ENCODE assay signal across 8 cellular contexts in genomic region chr17:42520540-42520951, GRCh38. TPM values are rescaled to one million over a fixed set of nuclear protein-coding genes. Genes with fewer than 3 reads are reported as not detected.
DNase-seq lines count a peak whose midpoint lies in the region; ATAC-seq, FAIRE-seq and TF ChIP-seq lines count a peak whose summit lies in the region.

No MANE protein-coding gene starts in this region.

- WGBS in pancreas, 2 donors, result 69 to 72% methylated on average over 9 of the region's 9 CpGs

- H3K27me3 Mint-ChIP-seq in Caco-2 (ENCODE audit: insufficient read depth, unreplicated experiment), result no peaks in the 10 kb centered on the region

- peak overlapping the region in 3 of 4 donors; percentile 77 to 84 (median 80) for H3K27ac ChIP-seq in pancreas

- peak overlapping the region; percentile 45 for H3K4me3 Mint-ChIP-seq in Caco-2 (ENCODE audit: unreplicated experiment)

- H3K4me3 ChIP-seq in Caco-2 (ENCODE audit: low read depth, low read length) (no peak overlapping the region), pancreas (no peak overlapping the region)

- peak overlapping the region; percentile 90 for H3K27ac Mint-ChIP-seq in Caco-2 (ENCODE audit: unreplicated experiment)

- peaks cover 62% of the 10 kb centered on the region for H3K4me1 Mint-ChIP-seq in Caco-2 (ENCODE audit: low read depth, unreplicated experiment)

- CTCF ChIA-PET in Caco-2 (lab: Charles Lee), result interaction anchor here (0.9 to 2.2 kb wide), 5 partner anchors 58 to 243 kb away, joined by 3 to 11 read pairs (median 4); partner anchors contain the start of gene CAVIN1

- H3K27me3 ChIP-seq in Caco-2 (replicated peaks; ENCODE audit: control insufficient read depth, insufficient read depth, low read length) (no peaks in the 10 kb centered on the region), pancreas (no peaks in the 10 kb centered on the region)

- POLR2A ChIA-PET in Caco-2 (lab: Charles Lee), result interaction anchor here (0.6 to 1.4 kb wide), 4 partner anchors 21 to 211 kb away, joined by 3 to 9 read pairs (median 3); partner anchors contain the start of genes CAVIN1 and STAT3

- H3K36me3 ChIP-seq in Caco-2 (ENCODE audit: control insufficient read depth, insufficient read depth, low read length) (peaks cover 1% of the 10 kb centered on the region), pancreas (no peaks in the 10 kb centered on the region)

- TF ChIP-seq CTCF in Caco-2 (IDR thresholded peaks at IDR 0.05; ENCODE audit: insufficient read depth in 1 of 2, low read depth in 1 of 2, low read length in 1 of 2, severe bottlenecking in 1 of 2, unreplicated experiment in 1 of 2) (peak; percentile 44 to 52), pancreas (IDR thresholded peaks at IDR 0.05) (no peak)

- H3K36me3 Mint-ChIP-seq in Caco-2 (ENCODE audit: insufficient read depth, unreplicated experiment), result peaks cover 35% of the 10 kb centered on the region

- no peak for FAIRE-seq in pancreas (lab: Jason Lieb, UNC)

- H3K4me1 ChIP-seq in Caco-2, result peaks cover 64% of the 10 kb centered on the region
- H3K4me1 ChIP-seq in pancreas, result peaks cover 6 to 20% (median 8%) of the 10 kb centered on the region in 3 donors

- H3K9me3 ChIP-seq in Caco-2, result no peaks in the 10 kb centered on the region
- no peaks in the 10 kb centered on the region for H3K9me3 ChIP-seq in pancreas

- H3K9me3 Mint-ChIP-seq in Caco-2 (ENCODE audit: unreplicated experiment), result no peaks in the 10 kb centered on the region

- no peak for ATAC-seq in pancreas

- peak in 1 of 2 experiments; percentile 63 for DNase-seq in Caco-2
- peak; percentile 62 for DNase-seq in NAMALWA (ENCODE audit: low spot score)
- DNase-seq in effector CD8-positive, alpha-beta T cell (lab: John Stamatoyannopoulos, UW), result peak; percentile 26
- no peak for DNase-seq in pancreas
- no peak for DNase-seq in superior temporal gyrus (ENCODE audit: extremely low spot score)
- DNase-seq in NCI-H2171 treated with DMSO at 0.1 percent for 48 hours (lab: John Stamatoyannopoulos, UW), result no peak
- no peak for DNase-seq in GM19240 (ENCODE audit: insufficient read length, low spot score)
- DNase-seq in DMS79 treated with DMSO at 0.1 percent for 48 hours (lab: John Stamatoyannopoulos, UW), result no peak

- intact Hi-C loops in Caco-2 (cut with micrococcal nuclease; ENCODE audit: unreplicated experiment) (no loop called here), pancreas (cut with DNase I) (loop anchor here in 2 of 3 donors (5.0 to 10.0 kb wide), 2 partner anchors 93 to 206 kb away; no protein-coding TSS in a partner anchor)

- BruUV-seq in Caco-2 (replicated peaks; lab: Mats Ljungman, UMichigan), result TSS peak; percentile 18

RNA-seq across cellular contexts. Expression of gene NAGLU, which starts 15.5 kb away (rescaled TPM):
- total RNA-seq in Caco-2 (2022), result 28.7 and 29.2 TPM in 2 replicates
- total RNA-seq in pancreas, result 10 to 100 TPM; 17.6 to 33.8 (median 25.6) TPM
- 10 to 100 TPM; 51.6 to 52.6 TPM for polyA plus RNA-seq in pancreas

RNA-seq across cellular contexts. Expression of gene HSD17B1, which starts 32.2 kb away (rescaled TPM):
- total RNA-seq in Caco-2 (2022), result 2.3 and 4.0 TPM in 2 replicates
- 1 to 10 TPM in 2 of 6 donors, under 1 TPM in 4; 0.32 to 1.3 (median 0.74) TPM for total RNA-seq in pancreas
- polyA plus RNA-seq in pancreas, result 1 to 10 TPM; 3.5 TPM

RNA-seq across cellular contexts. Expression of gene COASY, which starts 41.4 kb away (rescaled TPM):
- total RNA-seq in Caco-2 (2022), result 128 and 138 TPM in 2 replicates
- total RNA-seq in pancreas, result 10 to 100 TPM; 32.3 to 63.5 (median 52.3) TPM
- 100 to 1,000 TPM; 135 to 152 TPM for polyA plus RNA-seq in pancreas

RNA-seq across cellular contexts. Expression of gene MLX, which starts 46.4 kb away (rescaled TPM):
- total RNA-seq in Caco-2 (2022) (37.5 and 41.2 TPM in 2 replicates), pancreas (10 to 100 TPM; 18.6 to 26.7 (median 22.9) TPM)
- polyA plus RNA-seq in pancreas, result 10 to 100 TPM; 31.9 to 44.5 TPM

RNA-seq across cellular contexts. Expression of gene PSMC3IP, which starts 57.0 kb away (rescaled TPM):
- total RNA-seq in Caco-2 (2022) (24.7 and 25.2 TPM in 2 replicates), pancreas (1 to 10 TPM; 1.0 to 2.7 (median 2.0) TPM)
- polyA plus RNA-seq in pancreas, result 1 to 10 TPM; 3.9 to 7.0 TPM

Comparison
In these comparisons a context has a peak if more than half of its experiments do, and no peak if none do; other contexts are left out.
1. DNase-seq: peak in NAMALWA (single experiment) and effector CD8-positive, alpha-beta T cell (single experiment); none in pancreas (0 of 6), superior temporal gyrus (single experiment), NCI-H2171 treated with DMSO at 0.1 percent for 48 hours (single experiment), GM19240 (single experiment) and DMS79 treated with DMSO at 0.1 percent for 48 hours (single experiment).
2. CTCF ChIP-seq: peak in Caco-2 (2 of 2); none in pancreas (0 of 4).